14 cellular contexts compared by ENCODE assay signal in genomic region chr14:105894125-105894977, GRCh38.
DNase-seq lines count a peak whose midpoint lies in the region; ATAC-seq and TF ChIP-seq lines count a peak whose summit lies in the region.
"Had no signal": no experiment of that assay in that cellular context is flagged by ENCODE, and none has a peak within 500 bp of the region (broad histone marks: within the 10 kb centered on the region; RNA-seq: fewer than 3 reads in every experiment).

No MANE protein-coding gene starts in this region.

- H3K36me3 ChIP-seq in uterus, result no peaks in the 10 kb centered on the region
- H3K36me3 ChIP-seq: neural progenitor cell had no signal

- no peak for TF ChIP-seq POLR2A in uterus (IDR thresholded peaks at IDR 0.05)

- no peak overlapping the region for H3K27ac Mint-ChIP-seq in activated naive CD8-positive, alpha-beta T cell treated with anti-CD3 and anti-CD28 coated beads, Interleukin-2, amount 10 ng/mL, durations not matched to agents 7 days and 5 days
- no peak overlapping the region for H3K27ac Mint-ChIP-seq in activated naive CD8-positive, alpha-beta T cell treated with anti-CD3 and anti-CD28 coated beads, Interleukin-2, amount 50 U/mL, for 24 hours
- H3K27ac Mint-ChIP-seq in natural killer cell, result no peak overlapping the region
- H3K27ac Mint-ChIP-seq: immature natural killer cell, neural progenitor cell had no signal

- intact Hi-C loops in natural killer cell (cut with micrococcal nuclease) (no loop called here), uterus (cut with DNase I; ENCODE audit: low total_unique reads) (no loop called here)

- no peaks in the 10 kb centered on the region for H3K27me3 ChIP-seq in uterus
- H3K27me3 ChIP-seq: neural progenitor cell had no signal

- H3K4me3 ChIP-seq in coronary artery (no peak overlapping the region), uterus (no peak overlapping the region)
- H3K4me3 ChIP-seq: neural progenitor cell had no signal

- TF ChIP-seq CTCF in coronary artery (IDR thresholded peaks at IDR 0.05), result no peak
- no peak for TF ChIP-seq CTCF in natural killer cell (IDR thresholded peaks at IDR 0.05)
- no peak for TF ChIP-seq CTCF in uterus (IDR thresholded peaks at IDR 0.05)

- H3K36me3 Mint-ChIP-seq in activated naive CD8-positive, alpha-beta T cell treated with anti-CD3 and anti-CD28 coated beads, Interleukin-2, amount 10 ng/mL, durations not matched to agents 7 days and 5 days, result no peaks in the 10 kb centered on the region
- H3K36me3 Mint-ChIP-seq in activated naive CD8-positive, alpha-beta T cell treated with anti-CD3 and anti-CD28 coated beads, Interleukin-2, amount 50 U/mL, for 24 hours (ENCODE audit: low read depth), result no peaks in the 10 kb centered on the region
- H3K36me3 Mint-ChIP-seq in natural killer cell, result no peaks in the 10 kb centered on the region
- H3K36me3 Mint-ChIP-seq: immature natural killer cell, neural progenitor cell had no signal

- POLR2A ChIA-PET in activated naive CD8-positive, alpha-beta T cell treated with anti-CD3 and anti-CD28 coated beads, Interleukin-2, amount 10 ng/mL, durations not matched to agents 7 days and 5 days (lab: Charles Lee), result no interaction called here

- peaks cover 1% of the 10 kb centered on the region for H3K9me3 Mint-ChIP-seq in activated naive CD8-positive, alpha-beta T cell treated with anti-CD3 and anti-CD28 coated beads, Interleukin-2, amount 10 ng/mL, durations not matched to agents 7 days and 5 days
- no peaks in the 10 kb centered on the region for H3K9me3 Mint-ChIP-seq in activated naive CD8-positive, alpha-beta T cell treated with anti-CD3 and anti-CD28 coated beads, Interleukin-2, amount 50 U/mL, for 24 hours
- no peaks in the 10 kb centered on the region for H3K9me3 Mint-ChIP-seq in natural killer cell
- H3K9me3 Mint-ChIP-seq: immature natural killer cell had no signal

- peaks cover 10% of the 10 kb centered on the region for H3K27me3 Mint-ChIP-seq in activated naive CD8-positive, alpha-beta T cell treated with anti-CD3 and anti-CD28 coated beads, Interleukin-2, amount 10 ng/mL, durations not matched to agents 7 days and 5 days
- H3K27me3 Mint-ChIP-seq in activated naive CD8-positive, alpha-beta T cell treated with anti-CD3 and anti-CD28 coated beads, Interleukin-2, amount 50 U/mL, for 24 hours, result no peaks in the 10 kb centered on the region
- H3K27me3 Mint-ChIP-seq in natural killer cell (ENCODE audit: low read depth in 2 of 2), result peaks cover 16 to 23% of the 10 kb centered on the region in 2 donors

- peaks cover 6% of the 10 kb centered on the region for H3K4me1 Mint-ChIP-seq in activated naive CD8-positive, alpha-beta T cell treated with anti-CD3 and anti-CD28 coated beads, Interleukin-2, amount 10 ng/mL, durations not matched to agents 7 days and 5 days
- peaks cover 11% of the 10 kb centered on the region for H3K4me1 Mint-ChIP-seq in activated naive CD8-positive, alpha-beta T cell treated with anti-CD3 and anti-CD28 coated beads, Interleukin-2, amount 50 U/mL, for 24 hours
- no peaks in the 10 kb centered on the region for H3K4me1 Mint-ChIP-seq in natural killer cell
- H3K4me1 Mint-ChIP-seq: immature natural killer cell, neural progenitor cell had no signal

- H3K4me1 ChIP-seq in uterus, result no peaks in the 10 kb centered on the region
- H3K4me1 ChIP-seq: neural progenitor cell had no signal

- no peak for ATAC-seq in activated naive CD8-positive, alpha-beta T cell treated with anti-CD3 and anti-CD28 coated beads, Interleukin-2, amount 10 ng/mL, durations not matched to agents 7 days and 5 days (ENCODE audit: low read depth)
- ATAC-seq in activated naive CD8-positive, alpha-beta T cell treated with anti-CD3 and anti-CD28 coated beads, Interleukin-2, amount 50 U/mL, for 24 hours, result no peak
- ATAC-seq in natural killer cell (no peak), HG03571 (IDR thresholded peaks at IDR 0.05; ENCODE audit: unreplicated experiment) (no peak)

- peak; percentile 19 for DNase-seq in activated naive CD8-positive, alpha-beta T cell treated with anti-CD3 and anti-CD28 coated beads, Interleukin-2, amount 10 ng/mL, durations not matched to agents 7 days and 5 days
- DNase-seq in activated naive CD8-positive, alpha-beta T cell treated with anti-CD3 and anti-CD28 coated beads, Interleukin-2, amount 50 U/mL, for 24 hours, result no peak
- DNase-seq in coronary artery (ENCODE audit: low spot score), result peak; percentile 54
- DNase-seq in natural killer cell, result peak; percentile 9
- DNase-seq in uterus, result peak; percentile 4
- DNase-seq in occipital lobe (lab: John Stamatoyannopoulos, UW), result no peak
- no peak for DNase-seq in midbrain (lab: John Stamatoyannopoulos, UW)
- DNase-seq: activated CD4-positive, alpha-beta T cell treated with anti-CD3 and anti-CD28 coated beads for 1 hour; immature natural killer cell; IMR-90; NCI-H2081; NCI-H510A treated with DMSO at 0.1 percent for 48 hours had no signal

- H3K27ac ChIP-seq in coronary artery (no peak overlapping the region), uterus (no peak overlapping the region)
- H3K27ac ChIP-seq: neural progenitor cell had no signal

- no peak overlapping the region for H3K4me3 Mint-ChIP-seq in activated naive CD8-positive, alpha-beta T cell treated with anti-CD3 and anti-CD28 coated beads, Interleukin-2, amount 10 ng/mL, durations not matched to agents 7 days and 5 days
- H3K4me3 Mint-ChIP-seq in activated naive CD8-positive, alpha-beta T cell treated with anti-CD3 and anti-CD28 coated beads, Interleukin-2, amount 50 U/mL, for 24 hours, result no peak overlapping the region
- no peak overlapping the region for H3K4me3 Mint-ChIP-seq in natural killer cell
- H3K4me3 Mint-ChIP-seq: immature natural killer cell, neural progenitor cell had no signal

- no peaks in the 10 kb centered on the region for H3K9me3 ChIP-seq in uterus

Comparison
In these comparisons a context has a peak if more than half of its experiments do, and no peak if none do; other contexts are left out.
1. DNase-seq: peak in activated naive CD8-positive, alpha-beta T cell treated with anti-CD3 and anti-CD28 coated beads, Interleukin-2, amount 10 ng/mL, durations not matched to agents 7 days and 5 days (single experiment), coronary artery (single experiment), natural killer cell (single experiment) and uterus (2 of 2); none in activated naive CD8-positive, alpha-beta T cell treated with anti-CD3 and anti-CD28 coated beads, Interleukin-2, amount 50 U/mL, for 24 hours (single experiment), occipital lobe (single experiment) and midbrain (single experiment).